ENCODE assay signal across 1 cellular context in the genomic region with DNA sequence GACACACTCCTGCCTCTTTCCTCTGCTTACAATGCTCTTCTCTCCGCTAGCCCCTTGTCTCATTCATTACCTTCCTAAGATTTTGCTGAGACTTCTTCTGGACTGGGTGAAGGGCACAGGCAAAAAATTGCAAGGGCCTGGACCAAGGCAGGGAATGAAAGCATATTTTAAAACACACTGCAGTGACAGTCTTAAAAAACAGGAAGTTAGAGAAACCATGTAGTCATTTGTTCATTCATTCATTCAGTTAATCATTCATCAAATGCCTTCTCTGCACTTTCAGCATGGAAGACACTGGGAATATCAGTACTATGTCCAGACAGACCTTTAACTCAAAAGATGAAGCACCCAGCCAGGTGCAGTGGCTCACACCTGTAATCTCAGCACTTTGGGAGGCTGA.
TF ChIP-seq lines count a peak whose summit lies in the region.

No MANE protein-coding gene starts in this region.

TF ChIP-seq in H1, 55 proteins besides CTCF, POLR2A, EP300 and RAD21:
- no peak for TF ChIP-seq KDM1A (IDR thresholded peaks at IDR 0.05; ENCODE audit: borderline replicate concordance, low read length)
- TF ChIP-seq, protein P1, sequence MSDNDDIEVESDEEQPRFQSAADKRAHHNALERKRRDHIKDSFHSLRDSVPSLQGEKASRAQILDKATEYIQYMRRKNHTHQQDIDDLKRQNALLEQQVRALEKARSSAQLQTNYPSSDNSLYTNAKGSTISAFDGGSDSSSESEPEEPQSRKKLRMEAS (IDR thresholded peaks at IDR 0.05), result no peak
- no peak for TF ChIP-seq FOSL1 (IDR thresholded peaks at IDR 0.05; ENCODE audit: insufficient read depth, low read depth, low read length)
- TF ChIP-seq GTF2F1 (IDR thresholded peaks at IDR 0.05; ENCODE audit: borderline replicate concordance, low read depth, low read length), result no peak
- no peak for TF ChIP-seq CTBP2 (IDR thresholded peaks at IDR 0.05; ENCODE audit: borderline replicate concordance, insufficient read depth, insufficient read length, low read length)
- TF ChIP-seq SIX5 (IDR thresholded peaks at IDR 0.05; ENCODE audit: low read depth, low read length), result no peak
- no peak for TF ChIP-seq SIN3A (conservative IDR thresholded peaks at IDR 0.05 in 1 of 2, IDR thresholded peaks at IDR 0.05 in 1 of 2; ENCODE audit: low read depth in 1 of 2, low read length in 2 of 2)
- TF ChIP-seq BACH1 (IDR thresholded peaks at IDR 0.05; ENCODE audit: low read length), result no peak
- TF ChIP-seq CBX8 (IDR thresholded peaks at IDR 0.05; ENCODE audit: borderline replicate concordance, low read depth, low read length), result no peak
- no peak for TF ChIP-seq KDM4A (IDR thresholded peaks at IDR 0.05; ENCODE audit: low read depth, low read length, severe bottlenecking)
- no peak for TF ChIP-seq YY1 (IDR thresholded peaks at IDR 0.05; ENCODE audit: low read depth, low read length)
- TF ChIP-seq PHF8 (conservative IDR thresholded peaks at IDR 0.05; ENCODE audit: low read depth, low read length), result no peak
- TF ChIP-seq SRF (IDR thresholded peaks at IDR 0.05; ENCODE audit: low read depth, low read length), result no peak
- TF ChIP-seq POLR2AphosphoS5 (IDR thresholded peaks at IDR 0.05; ENCODE audit: low read depth, low read length), result no peak
- TF ChIP-seq RNF2 (IDR thresholded peaks at IDR 0.05; ENCODE audit: borderline replicate concordance, low read depth, low read length, missing control alignments, poor library complexity, severe bottlenecking), result no peak
TF ChIP-seq in H1: peak in this region for 0.
